In genomic region chr11:61173456-61173855, GRCh38 we compare ENCODE assay signal across 12 cellular contexts. TPM values are rescaled to one million over a fixed set of nuclear protein-coding genes. Genes with fewer than 3 reads are reported as not detected.
DNase-seq lines count a peak whose midpoint lies in the region; ATAC-seq and TF ChIP-seq lines count a peak whose summit lies in the region.
"Had no signal": no experiment of that assay in that cellular context is flagged by ENCODE, and none has a peak within 500 bp of the region (broad histone marks: within the 10 kb centered on the region; RNA-seq: fewer than 3 reads in every experiment).

No MANE protein-coding gene starts in this region.

- no peak overlapping the region for H3K4me3 Mint-ChIP-seq in activated naive CD4-positive, alpha-beta T cell treated with anti-CD3 and anti-CD28 coated beads, Interleukin-2, amount 50 U/mL, for 24 hours
- no peak overlapping the region for H3K4me3 Mint-ChIP-seq in chondrocyte (ENCODE audit: unreplicated experiment)

- H3K36me3 Mint-ChIP-seq in activated naive CD4-positive, alpha-beta T cell treated with anti-CD3 and anti-CD28 coated beads, Interleukin-2, amount 50 U/mL, for 24 hours: no peaks in the 10 kb centered on the region
- peaks cover 1% of the 10 kb centered on the region for H3K36me3 Mint-ChIP-seq in chondrocyte (ENCODE audit: low read depth)

- peaks cover 13% of the 10 kb centered on the region for H3K4me1 Mint-ChIP-seq in activated naive CD4-positive, alpha-beta T cell treated with anti-CD3 and anti-CD28 coated beads, Interleukin-2, amount 50 U/mL, for 24 hours
- H3K4me1 Mint-ChIP-seq in chondrocyte (ENCODE audit: low read depth): no peaks in the 10 kb centered on the region

- no peaks in the 10 kb centered on the region for H3K27me3 Mint-ChIP-seq in activated naive CD4-positive, alpha-beta T cell treated with anti-CD3 and anti-CD28 coated beads, Interleukin-2, amount 50 U/mL, for 24 hours
- peaks cover 44% of the 10 kb centered on the region for H3K27me3 Mint-ChIP-seq in chondrocyte (ENCODE audit: low read depth)

- H3K9me3 Mint-ChIP-seq in activated naive CD4-positive, alpha-beta T cell treated with anti-CD3 and anti-CD28 coated beads, Interleukin-2, amount 50 U/mL, for 24 hours: no peaks in the 10 kb centered on the region
- no peaks in the 10 kb centered on the region for H3K9me3 Mint-ChIP-seq in chondrocyte (ENCODE audit: low read depth)

- peak overlapping the region; percentile 19 for H3K27ac Mint-ChIP-seq in activated naive CD4-positive, alpha-beta T cell treated with anti-CD3 and anti-CD28 coated beads, Interleukin-2, amount 50 U/mL, for 24 hours
- H3K27ac Mint-ChIP-seq in chondrocyte (ENCODE audit: unreplicated experiment): no peak overlapping the region

- no peak for DNase-seq in activated naive CD4-positive, alpha-beta T cell treated with anti-CD3 and anti-CD28 coated beads, Interleukin-2, amount 50 U/mL, for 16 hours
- DNase-seq in NCI-H526 (lab: John Stamatoyannopoulos, UW) (peak; percentile 56 to 72), chondrocyte (ENCODE audit: low spot score) (no peak), cerebellar cortex (ENCODE audit: low spot score) (no peak), T-helper 9 cell (no peak)
- no peak for DNase-seq in activated CD8-positive, alpha-beta memory T cell treated with anti-CD3 and anti-CD28 coated beads, Interleukin-2, amount 50 U/mL, for 4 hours
- DNase-seq: left ventricle myocardium superior, MG63, right cardiac atrium had no signal

- peak; percentile 65 for TF ChIP-seq CTCF in chondrocyte (IDR thresholded peaks at IDR 0.05)

- no peak for ATAC-seq in HG03439 (IDR thresholded peaks at IDR 0.05; ENCODE audit: unreplicated experiment)
- ATAC-seq: left ventricle myocardium superior had no signal

RNA-seq across cellular contexts. Expression of gene VPS37C, which starts 12.2 kb away (rescaled TPM):
- 15.3 to 20.5 TPM (median 19.6 TPM) in 3 replicates for total RNA-seq in chondrocyte

RNA-seq across cellular contexts. Expression of gene PGA3, which starts 29.9 kb away (rescaled TPM):
- total RNA-seq in chondrocyte: not detected in 3 replicates
- total RNA-seq: left ventricle myocardium superior; T-helper 2 cell treated with Interferon-gamma antibody and Interleukin-4, amounts not matched to agents 100 ng/mL and 5 ng/mL, for 36 hours had no signal

RNA-seq across cellular contexts. Expression of gene PGA4, which starts 48.7 kb away (rescaled TPM):
- not detected in 3 replicates for total RNA-seq in chondrocyte
- total RNA-seq: T-helper 2 cell treated with Interferon-gamma antibody and Interleukin-4, amounts not matched to agents 100 ng/mL and 5 ng/mL, for 36 hours had no signal

Comparison
In these comparisons a context has a peak if more than half of its experiments do, and no peak if none do; other contexts are left out.
1. DNase-seq: peak in NCI-H526 (2 of 2); none in activated naive CD4-positive, alpha-beta T cell treated with anti-CD3 and anti-CD28 coated beads, Interleukin-2, amount 50 U/mL, for 16 hours (single experiment), chondrocyte (single experiment), activated CD8-positive, alpha-beta memory T cell treated with anti-CD3 and anti-CD28 coated beads, Interleukin-2, amount 50 U/mL, for 4 hours (single experiment), cerebellar cortex (single experiment) and T-helper 9 cell (single experiment).